In the genomic region with DNA sequence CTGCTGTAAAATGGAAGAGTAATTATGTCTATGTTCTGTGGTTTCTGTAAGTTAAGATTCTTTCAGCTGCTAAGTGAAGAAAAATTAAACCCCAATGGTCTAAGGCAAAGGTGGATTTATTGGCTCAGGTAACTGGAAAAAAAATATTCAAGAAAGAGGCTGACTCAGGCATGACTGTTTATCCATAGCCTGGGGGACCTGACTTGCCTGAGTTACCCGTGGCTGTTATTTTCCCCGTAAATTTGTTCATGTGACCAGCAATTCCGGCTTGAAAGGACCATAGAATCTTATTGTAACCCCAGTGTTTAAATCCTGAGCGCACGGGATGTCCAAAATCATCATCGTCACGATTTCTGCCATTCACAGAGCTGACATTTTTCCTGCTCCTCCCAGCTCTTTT, we compare ENCODE assay signal across 17 cellular contexts.
"Had no signal": no experiment of that assay in that cellular context is flagged by ENCODE, and none has a peak within 500 bp of the region (broad histone marks: within the 10 kb centered on the region; RNA-seq: fewer than 3 reads in every experiment).

No MANE protein-coding gene starts in this region.

- ATAC-seq: activated CD8-positive, alpha-beta T cell treated with anti-CD3 and anti-CD28 coated beads, Interleukin-2, amount 10 ng/mL, durations not matched to agents 7 days and 5 days; natural killer cell had no signal

- H3K4me3 ChIP-seq: dorsolateral prefrontal cortex, thyroid gland had no signal

- DNase-seq: activated B cell treated with CpG ODN at 0.5 μM for 24 hours; activated CD4-positive, alpha-beta T cell treated with anti-CD3 and anti-CD28 coated beads for 48 hours; activated CD8-positive, alpha-beta memory T cell treated with anti-CD3 and anti-CD28 coated beads, Interleukin-2, amount 50 U/mL, for 4 hours; activated CD8-positive, alpha-beta T cell treated with anti-CD3 and anti-CD28 coated beads, Interleukin-2, amount 10 ng/mL, durations not matched to agents 7 days and 5 days; activated naive CD4-positive, alpha-beta T cell; activated naive CD8-positive, alpha-beta T cell treated with anti-CD3 and anti-CD28 coated beads, Interleukin-2, amount 10 ng/mL, durations not matched to agents 7 days and 5 days; activated T-cell treated with anti-CD3 and anti-CD28 coated beads, Interleukin-2, amount 50 U/mL, for 48 hours; endodermal cell; mesendoderm; natural killer cell; retina; stimulated activated CD4-positive, alpha-beta T cell treated with anti-CD3 and anti-CD28 coated beads, Interleukin-2, amount 100 ng/mL, for 48 hours; stimulated activated naive B cell treated with anti-CD40 and anti-IgM and Interleukin-4, amounts not matched to agents 10 μg/mL and 1 μg/mL and 100 μg/mL, for 72 hours; thyroid gland had no signal

- H3K27me3 ChIP-seq: thyroid gland had no signal

- H3K9ac ChIP-seq: parathyroid adenoma had no signal

- H3K27ac ChIP-seq: dorsolateral prefrontal cortex, neutrophil, parathyroid adenoma, thyroid gland had no signal

- H3K79me2 ChIP-seq: parathyroid adenoma had no signal

- H3K36me3 ChIP-seq: neutrophil, thyroid gland had no signal

- H3K4me1 ChIP-seq: parathyroid adenoma had no signal

- H2AFZ ChIP-seq: parathyroid adenoma had no signal

- H3K9me3 ChIP-seq: neutrophil, thyroid gland had no signal
